In the genomic region with DNA sequence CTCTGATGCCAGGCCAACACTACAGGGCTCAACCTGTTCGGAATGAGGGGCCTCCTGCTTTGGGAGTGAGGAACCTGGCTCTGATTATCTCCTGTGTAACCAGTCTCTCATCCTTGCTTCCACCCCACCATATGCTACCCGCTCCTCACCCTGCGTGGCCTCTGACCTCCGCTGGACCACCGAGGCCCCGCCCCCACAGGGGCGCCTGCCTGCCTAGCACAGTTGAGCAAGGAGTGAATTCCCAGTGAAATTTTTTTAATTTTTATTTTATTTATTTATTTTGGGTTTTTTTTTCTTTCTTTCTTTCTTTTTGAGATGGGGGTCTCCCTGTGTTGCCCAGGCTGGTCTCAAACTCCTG, we compare ENCODE assay signal across 1 cellular context.
A peak's percentile ranks its signal among the peaks of the same experiment; 100 is the strongest.
TF ChIP-seq lines count a peak whose summit lies in the region.

No MANE protein-coding gene starts in this region.

TF ChIP-seq in K562, 482 proteins besides CTCF, POLR2A, EP300 and RAD21:
- no peak for TF ChIP-seq HDAC1 (IDR thresholded peaks at IDR 0.05)
- peak; percentile 48; the same call in 1 of the 2 replicates for TF ChIP-seq ZBTB7A (IDR thresholded peaks at IDR 0.05; ENCODE audit: borderline replicate concordance, control insufficient read depth, low read depth, low read length)
- no peak for TF ChIP-seq POLR2AphosphoS2 (IDR thresholded peaks at IDR 0.05; ENCODE audit: low read length)
- TF ChIP-seq, protein P1, sequence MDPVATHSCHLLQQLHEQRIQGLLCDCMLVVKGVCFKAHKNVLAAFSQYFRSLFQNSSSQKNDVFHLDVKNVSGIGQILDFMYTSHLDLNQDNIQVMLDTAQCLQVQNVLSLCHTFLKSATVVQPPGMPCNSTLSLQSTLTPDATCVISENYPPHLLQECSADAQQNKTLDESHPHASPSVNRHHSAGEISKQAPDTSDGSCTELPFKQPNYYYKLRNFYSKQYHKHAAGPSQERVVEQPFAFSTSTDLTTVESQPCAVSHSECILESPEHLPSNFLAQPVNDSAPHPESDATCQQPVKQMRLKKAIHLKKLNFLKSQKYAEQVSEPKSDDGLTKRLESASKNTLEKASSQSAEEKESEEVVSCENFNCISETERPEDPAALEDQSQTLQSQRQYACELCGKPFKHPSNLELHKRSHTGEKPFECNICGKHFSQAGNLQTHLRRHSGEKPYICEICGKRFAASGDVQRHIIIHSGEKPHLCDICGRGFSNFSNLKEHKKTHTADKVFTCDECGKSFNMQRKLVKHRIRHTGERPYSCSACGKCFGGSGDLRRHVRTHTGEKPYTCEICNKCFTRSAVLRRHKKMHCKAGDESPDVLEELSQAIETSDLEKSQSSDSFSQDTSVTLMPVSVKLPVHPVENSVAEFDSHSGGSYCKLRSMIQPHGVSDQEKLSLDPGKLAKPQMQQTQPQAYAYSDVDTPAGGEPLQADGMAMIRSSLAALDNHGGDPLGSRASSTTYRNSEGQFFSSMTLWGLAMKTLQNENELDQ (CRISPR knock-in tag; IDR thresholded peaks at IDR 0.05; ENCODE audit: borderline replicate concordance) = no peak
- no peak for TF ChIP-seq MYBL2 (IDR thresholded peaks at IDR 0.05; ENCODE audit: low read depth)
- TF ChIP-seq MYBL2 (CRISPR knock-in tag; IDR thresholded peaks at IDR 0.05; ENCODE audit: borderline replicate concordance) = no peak
- TF ChIP-seq ZNF197 (CRISPR knock-in tag; IDR thresholded peaks at IDR 0.05; ENCODE audit: low read depth) = no peak
